ENCODE assay signal across 10 cellular contexts in genomic region chr9:89153618-89154017, GRCh38. TPM values are rescaled to one million over a fixed set of nuclear protein-coding genes. Genes with fewer than 3 reads are reported as not detected.
DNase-seq lines count a peak whose midpoint lies in the region; ATAC-seq and TF ChIP-seq lines count a peak whose summit lies in the region.
"Had no signal": no experiment of that assay in that cellular context is flagged by ENCODE, and none has a peak within 500 bp of the region (broad histone marks: within the 10 kb centered on the region; RNA-seq: fewer than 3 reads in every experiment).

No MANE protein-coding gene starts in this region.

- no peaks in the 10 kb centered on the region for H3K9me3 Mint-ChIP-seq in T-helper 2 cell treated with Interferon-gamma antibody and Interleukin-4, amounts not matched to agents 5 μg/mL and 100 μg/mL, for 36 hours

- peak overlapping the region; percentile 73; the same call in 1 of the 2 replicates for H2AFZ ChIP-seq in SK-N-SH (ENCODE audit: low read depth)

- WGBS in SK-N-SH (ENCODE audit: low lambda C conversion rate): 31% methylated on average over 9 of the region's 9 CpGs

- H3K4me3 ChIP-seq in SK-N-SH (ENCODE audit: low read depth in 2 of 2, low read length in 1 of 2): peak overlapping the region in 1 of 2 experiments; percentile 31; a peak in 1 of 4 replicates
- H3K4me3 ChIP-seq: tibial artery had no signal

- H4K20me1 ChIP-seq in SK-N-SH (ENCODE audit: insufficient read depth): no peaks in the 10 kb centered on the region

- DNase-seq in T-helper 2 cell treated with Interferon-gamma antibody and Interleukin-4, amounts not matched to agents 5 μg/mL and 100 μg/mL, for 36 hours (ENCODE audit: low spot score): peak; percentile 21
- DNase-seq in T-helper 2 cell (no peak), SK-N-SH (no peak), fibroblast of peridontal ligament (ENCODE audit: extremely low read depth) (peak; percentile 69), GM20000 (ENCODE audit: low spot score) (no peak), NCI-H1048 (lab: John Stamatoyannopoulos, UW) (no peak)
- peak; percentile 10 to 38 (median 18) for DNase-seq in stimulated activated CD4-positive, alpha-beta T cell treated with anti-CD3 and anti-CD28 coated beads, TNF-alpha, amount 100 ng/mL, for 48 hours (ENCODE audit: low read depth in 3 of 3)
- DNase-seq: glutamatergic neuron had no signal

- no peak overlapping the region for H3K27ac Mint-ChIP-seq in T-helper 2 cell treated with Interferon-gamma antibody and Interleukin-4, amounts not matched to agents 5 μg/mL and 100 μg/mL, for 36 hours

- H3K27me3 ChIP-seq in SK-N-SH (ENCODE audit: insufficient read depth): no peaks in the 10 kb centered on the region
- H3K27me3 ChIP-seq: tibial artery had no signal

- no peaks in the 10 kb centered on the region for H3K36me3 Mint-ChIP-seq in T-helper 2 cell treated with Interferon-gamma antibody and Interleukin-4, amounts not matched to agents 5 μg/mL and 100 μg/mL, for 36 hours (ENCODE audit: low read depth)

- peak overlapping the region; percentile 72 for H3K4me2 ChIP-seq in SK-N-SH

- H3K4me1 Mint-ChIP-seq in T-helper 2 cell treated with Interferon-gamma antibody and Interleukin-4, amounts not matched to agents 5 μg/mL and 100 μg/mL, for 36 hours (ENCODE audit: low read depth): peaks cover 2% of the 10 kb centered on the region

- H3K9me2 ChIP-seq in SK-N-SH: no peaks in the 10 kb centered on the region

- peaks cover 88% of the 10 kb centered on the region for H3K79me2 ChIP-seq in SK-N-SH (ENCODE audit: insufficient read depth)

- peaks cover 42% of the 10 kb centered on the region for H3K27me3 Mint-ChIP-seq in T-helper 2 cell treated with Interferon-gamma antibody and Interleukin-4, amounts not matched to agents 5 μg/mL and 100 μg/mL, for 36 hours (ENCODE audit: low read depth)

- POLR2A ChIA-PET in SK-N-SH (lab: Yijun Ruan, JAX): no interaction called here

- H3K9ac ChIP-seq in SK-N-SH: peak overlapping the region; percentile 66; the same call in 1 of the 2 replicates

- peaks cover 39% of the 10 kb centered on the region for H3F3A ChIP-seq in SK-N-SH (replicated peaks; ENCODE audit: insufficient read depth)

- no peak for TF ChIP-seq RAD21 in SK-N-SH (IDR thresholded peaks at IDR 0.05; ENCODE audit: low read length)

- TF ChIP-seq CTCF in SK-N-SH (IDR thresholded peaks at IDR 0.05) (no peak), GM20000 (IDR thresholded peaks at IDR 0.05; ENCODE audit: extremely low read depth, missing control alignments) (no peak)

- peaks cover 0 to 11% of the 10 kb centered on the region in 2 experiments for H3K36me3 ChIP-seq in SK-N-SH (replicated peaks in 1 of 2; ENCODE audit: control insufficient read depth in 1 of 2, insufficient read depth in 2 of 2, low read length in 1 of 2)
- H3K36me3 ChIP-seq: tibial artery had no signal

- H3K4me1 ChIP-seq in SK-N-SH (ENCODE audit: control insufficient read depth in 1 of 2, insufficient read depth in 2 of 2, low read depth in 1 of 2, low read length in 1 of 2): peaks cover 3 to 23% of the 10 kb centered on the region in 2 experiments
- H3K4me1 ChIP-seq: tibial artery had no signal

- H3K4me3 Mint-ChIP-seq in T-helper 2 cell treated with Interferon-gamma antibody and Interleukin-4, amounts not matched to agents 5 μg/mL and 100 μg/mL, for 36 hours: no peak overlapping the region

- ATAC-seq in HG03520 (IDR thresholded peaks at IDR 0.05; ENCODE audit: unreplicated experiment): no peak

- TF ChIP-seq EP300 in SK-N-SH (IDR thresholded peaks at IDR 0.05; ENCODE audit: borderline replicate concordance in 1 of 2, low read depth in 1 of 2, low read length in 1 of 2): peak in 1 of 2 experiments; percentile 59; a peak in 1 of 4 replicates

- H3K27ac ChIP-seq in SK-N-SH (ENCODE audit: low read depth in 2 of 2, low read length in 1 of 2): peak overlapping the region in 1 of 2 experiments; percentile 96; a peak in 3 of 4 replicates
- H3K27ac ChIP-seq: tibial artery had no signal

- CTCF ChIA-PET in SK-N-SH (lab: Yijun Ruan, JAX): interaction anchor here (0.7 kb wide), 1 partner anchor 606 kb away, joined by 4 read pairs; no protein-coding TSS in a partner anchor

- no peaks in the 10 kb centered on the region for H3K9me3 ChIP-seq in SK-N-SH
- H3K9me3 ChIP-seq: tibial artery had no signal

TF ChIP-seq in SK-N-SH, 30 proteins besides CTCF, POLR2A, EP300 and RAD21:
- peak; percentile 59; the same call in 1 of the 2 replicates for TF ChIP-seq TAF1 (IDR thresholded peaks at IDR 0.05; ENCODE audit: borderline replicate concordance, low read depth, low read length)
- peak; percentile 58; the same call in 1 of the 2 replicates for TF ChIP-seq USF1 (IDR thresholded peaks at IDR 0.05; ENCODE audit: borderline replicate concordance, low read depth)
- no peak for TF ChIP-seq GABPA (IDR thresholded peaks at IDR 0.05; ENCODE audit: low read depth)
- TF ChIP-seq RCOR1 (IDR thresholded peaks at IDR 0.05; ENCODE audit: low read length): no peak
- peak; percentile 82 for TF ChIP-seq MAX (IDR thresholded peaks at IDR 0.05; ENCODE audit: low read depth)
- no peak for TF ChIP-seq MXI1 (IDR thresholded peaks at IDR 0.05; ENCODE audit: low read depth, low read length)
- TF ChIP-seq FOXM1 (IDR thresholded peaks at IDR 0.05; ENCODE audit: low read depth): no peak
- TF ChIP-seq TEAD4 (IDR thresholded peaks at IDR 0.05; ENCODE audit: borderline replicate concordance, insufficient read depth): no peak
- TF ChIP-seq FOSL2 (IDR thresholded peaks at IDR 0.05; ENCODE audit: borderline replicate concordance, low read depth): peak; percentile 66; the same call in 1 of the 2 replicates
- TF ChIP-seq POLR2AphosphoS5 (IDR thresholded peaks at IDR 0.05; ENCODE audit: low read depth, low read length): peak; percentile 31; the same call in 1 of the 2 replicates
- peak; percentile 57 for TF ChIP-seq PBX3 (IDR thresholded peaks at IDR 0.05)
- TF ChIP-seq ELF1 (IDR thresholded peaks at IDR 0.05): no peak
- TF ChIP-seq EZH2phosphoT487 (IDR thresholded peaks at IDR 0.05; ENCODE audit: borderline replicate concordance, low read depth): no peak
- TF ChIP-seq TCF12 (IDR thresholded peaks at IDR 0.05): peak; percentile 69
- peak; percentile 64 for TF ChIP-seq JUND (IDR thresholded peaks at IDR 0.05)

RNA-seq across cellular contexts. Expression of gene SHC3, which starts 25.0 kb away (rescaled TPM):
- 3.2 and 4.7 TPM in 2 replicates for polyA plus RNA-seq in SK-N-SH (2012; rRNA removed)
- polyA plus RNA-seq in SK-N-SH (2012; cell fraction: cytosol; rRNA removed): 2.8 and 3.7 TPM in 2 replicates
- 8.0 and 9.2 TPM in 2 replicates for polyA plus RNA-seq in SK-N-SH (2012; cell fraction: nucleus; rRNA removed)

Comparison
In these comparisons a context has a peak if more than half of its experiments do, and no peak if none do; other contexts are left out.
1. DNase-seq: peak in T-helper 2 cell treated with Interferon-gamma antibody and Interleukin-4, amounts not matched to agents 5 μg/mL and 100 μg/mL, for 36 hours (single experiment), fibroblast of peridontal ligament (single experiment) and stimulated activated CD4-positive, alpha-beta T cell treated with anti-CD3 and anti-CD28 coated beads, TNF-alpha, amount 100 ng/mL, for 48 hours (3 of 3); none in T-helper 2 cell (0 of 5), SK-N-SH (single experiment), GM20000 (single experiment) and NCI-H1048 (single experiment).